Comparison of ENCODE assay signal across 27 cellular contexts in genomic region chr4:40323866-40324265, GRCh38. TPM values are rescaled to one million over a fixed set of nuclear protein-coding genes. Genes with fewer than 3 reads are reported as not detected.
A peak's percentile ranks its signal among the peaks of the same experiment; 100 is the strongest.
DNase-seq lines count a peak whose midpoint lies in the region; ATAC-seq and TF ChIP-seq lines count a peak whose summit lies in the region.
"Had no signal": no experiment of that assay in that cellular context is flagged by ENCODE, and none has a peak within 500 bp of the region (broad histone marks: within the 10 kb centered on the region; RNA-seq: fewer than 3 reads in every experiment).

No MANE protein-coding gene starts in this region.

- intact Hi-C loops in Panc1 (cut with micrococcal nuclease; ENCODE audit: unreplicated experiment): no loop called here

- H3K4me3 ChIP-seq in Panc1 (ENCODE audit: low read depth in 2 of 2, low read length in 2 of 2) (no peak overlapping the region), fibroblast of mammary gland (ENCODE audit: control insufficient read depth, low read depth, low read length) (no peak overlapping the region)
- H3K4me3 ChIP-seq: body of pancreas, esophagus squamous epithelium, gastroesophageal sphincter, smooth muscle cell, testis had no signal

- no peak for TF ChIP-seq CTCF in Panc1 (IDR thresholded peaks at IDR 0.05)
- TF ChIP-seq CTCF in fibroblast of mammary gland (conservative IDR thresholded peaks at IDR 0.05; ENCODE audit: control insufficient read depth, insufficient read depth, low read depth, low read length): no peak

- no TSS peak for BruUV-seq in Panc1 (replicated peaks; lab: Mats Ljungman, UMichigan)

- peak; percentile 40 for DNase-seq in A172 (ENCODE audit: low spot score)
- DNase-seq in ELR (ENCODE audit: low read depth): peak; percentile 17
- no peak for DNase-seq in Panc1 (ENCODE audit: low read depth, low spot score)
- DNase-seq in fibroblast of mammary gland (ENCODE audit: low read depth): peak; percentile 24
- DNase-seq in NCI-H2029 treated with DMSO at 0.1 percent for 48 hours (lab: John Stamatoyannopoulos, UW): no peak
- no peak for DNase-seq in anterior cingulate cortex (lab: John Stamatoyannopoulos, UW)
- DNase-seq in ACHN: no peak
- no peak for DNase-seq in HEK293T (ENCODE audit: extremely low spot score)
- DNase-seq: activated CD4-positive, alpha-beta T cell treated with anti-CD3 and anti-CD28 coated beads for 48 hours; activated naive CD8-positive, alpha-beta T cell treated with anti-CD3 and anti-CD28 coated beads for 36 hours; body of pancreas; effector memory CD8-positive, alpha-beta T cell; esophagus squamous epithelium; hypothalamus; NCI-H1694; NCI-H526 treated with DMSO at 0.1 percent for 48 hours; RPMI8226; T-helper 17 cell; testis had no signal

- H3K36me3 ChIP-seq in Panc1 (ENCODE audit: control insufficient read depth, insufficient read depth, low read length): no peaks in the 10 kb centered on the region
- H3K36me3 ChIP-seq: esophagus squamous epithelium, gastroesophageal sphincter had no signal

- POLR2A ChIA-PET in Panc1 (lab: Charles Lee): no interaction called here
- POLR2A ChIA-PET in HEK293T (lab: Yijun Ruan, JAX): interaction anchor here (0.6 kb wide), 1 partner anchor 263 kb away, joined by 3 read pairs; no protein-coding TSS in a partner anchor

- H3K9me3 ChIP-seq in Panc1 (ENCODE audit: control insufficient read depth, insufficient read depth, low read depth, low read length): no peaks in the 10 kb centered on the region
- H3K9me3 ChIP-seq: body of pancreas, esophagus squamous epithelium, gastroesophageal sphincter, testis had no signal

- H3K27ac ChIP-seq in Panc1 (ENCODE audit: low read length): peak overlapping the region; percentile 65
- H3K27ac ChIP-seq: esophagus squamous epithelium, gastroesophageal sphincter, testis had no signal

- no peak for ATAC-seq in Panc1
- ATAC-seq: body of pancreas; effector memory CD8-positive, alpha-beta T cell; gastroesophageal sphincter; stimulated activated memory B cell treated with anti-CD40 and anti-IgM and Interleukin-4, amounts not matched to agents 10 μg/mL and 1 μg/mL and 100 μg/mL, for 72 hours; T-helper 17 cell had no signal

- H3K4me1 ChIP-seq in Panc1 (ENCODE audit: control insufficient read depth, insufficient read depth, low read length): peaks cover 6% of the 10 kb centered on the region; the same call in 1 of the 2 replicates
- H3K4me1 ChIP-seq: testis had no signal

- no peaks in the 10 kb centered on the region for H3K27me3 ChIP-seq in Panc1 (ENCODE audit: control insufficient read depth, insufficient read depth, low read length)
- H3K27me3 ChIP-seq: body of pancreas, esophagus squamous epithelium, gastroesophageal sphincter, testis had no signal

- CTCF ChIA-PET in Panc1 (lab: Charles Lee) (no interaction called here), HEK293T (lab: Yijun Ruan, JAX) (no interaction called here)

- in situ Hi-C loops in Panc1 (cut with HindIII; ENCODE audit: low pct_unique_long_range_greater_than_20kb, low sequenced_read_pairs): no loop called here
- in situ Hi-C loops in ACHN (cut with HindIII; ENCODE audit: low pct_ligation_motif_present, low pct_unique_long_range_greater_than_20kb, low sequenced_read_pairs): no loop called here

TF ChIP-seq in HEK293T, 16 proteins besides CTCF, POLR2A, EP300 and RAD21:
- no peak for TF ChIP-seq LEF1 (IDR thresholded peaks at IDR 0.05; ENCODE audit: borderline replicate concordance)
- TF ChIP-seq NFRKB (IDR thresholded peaks at IDR 0.05): no peak
- no peak for TF ChIP-seq FOXK2 (IDR thresholded peaks at IDR 0.05)
- no peak for TF ChIP-seq PKNOX1 (IDR thresholded peaks at IDR 0.05)
- TF ChIP-seq L3MBTL2 (conservative IDR thresholded peaks at IDR 0.05): no peak

RNA-seq across cellular contexts. Expression of gene CHRNA9, which starts 11.3 kb away (rescaled TPM):
- 1.4 TPM in 1 of 2 replicates, not detected in the other for total RNA-seq in A172 (2014; rRNA removed; shearing (Covaris generic))
- not detected for total RNA-seq in Panc1 (2021; ENCODE audit: unreplicated experiment)
- polyA plus RNA-seq in Panc1 (2012; ENCODE audit: insufficient read length): not detected
- total RNA-seq: body of pancreas; esophagus squamous epithelium; gastroesophageal sphincter; liver; natural killer cell treated with Interleukin-12 subunit alpha and Interleukin-12 subunit beta and Interleukin-15 and Interleukin-18, amount 100 ng/mL, for 72 hours; osteocyte; SK-MEL-5; T-helper 17 cell had no signal
- polyA plus RNA-seq: CD14-positive monocyte, liver had no signal

Comparison
In these comparisons a context has a peak if more than half of its experiments do, and no peak if none do; other contexts are left out.
1. DNase-seq: peak in A172 (single experiment), ELR (single experiment) and fibroblast of mammary gland (single experiment); none in Panc1 (single experiment), NCI-H2029 treated with DMSO at 0.1 percent for 48 hours (single experiment), anterior cingulate cortex (0 of 58), ACHN (single experiment) and HEK293T (single experiment).